23 cellular contexts compared by ENCODE assay signal in genomic region chr2:174824098-174824497, GRCh38. TPM values are rescaled to one million over a fixed set of nuclear protein-coding genes. Genes with fewer than 3 reads are reported as not detected.
"Had no signal": no experiment of that assay in that cellular context is flagged by ENCODE, and none has a peak within 500 bp of the region (broad histone marks: within the 10 kb centered on the region; RNA-seq: fewer than 3 reads in every experiment).

No MANE protein-coding gene starts in this region.

- H3K4me1 Mint-ChIP-seq: activated B cell treated with CpG ODN at 0.5 μM for 24 hours; activated CD4-positive, alpha-beta T cell treated with anti-CD3 and anti-CD28 coated beads, Interleukin-2, amount 10 ng/mL, durations not matched to agents 24 days and 14 days; immature natural killer cell; naive thymus-derived CD4-positive, alpha-beta T cell had no signal

- H3K4me3 ChIP-seq: body of pancreas, esophagus squamous epithelium, lung, pancreas, stomach, testis, upper lobe of right lung had no signal

- H3K27me3 Mint-ChIP-seq: activated B cell treated with CpG ODN at 0.5 μM for 24 hours; activated naive CD8-positive, alpha-beta T cell had no signal

- H3K4me3 Mint-ChIP-seq: activated B cell treated with CpG ODN at 0.5 μM for 24 hours; activated CD4-positive, alpha-beta T cell treated with anti-CD3 and anti-CD28 coated beads, Interleukin-2, amount 10 ng/mL, durations not matched to agents 24 days and 14 days; activated CD8-positive, alpha-beta T cell treated with anti-CD3 and anti-CD28 coated beads, Interleukin-2, amount 10 ng/mL, durations not matched to agents 7 days and 5 days; activated naive CD8-positive, alpha-beta T cell; immature natural killer cell; naive thymus-derived CD4-positive, alpha-beta T cell had no signal

- H3K27ac Mint-ChIP-seq: activated B cell treated with CpG ODN at 0.5 μM for 24 hours; activated CD4-positive, alpha-beta T cell treated with anti-CD3 and anti-CD28 coated beads, Interleukin-2, amount 10 ng/mL, durations not matched to agents 24 days and 14 days; activated CD8-positive, alpha-beta T cell treated with anti-CD3 and anti-CD28 coated beads, Interleukin-2, amount 10 ng/mL, durations not matched to agents 7 days and 5 days; activated naive CD8-positive, alpha-beta T cell; immature natural killer cell; naive thymus-derived CD4-positive, alpha-beta T cell had no signal

- ATAC-seq: activated CD8-positive, alpha-beta T cell treated with anti-CD3 and anti-CD28 coated beads, Interleukin-2, amount 10 ng/mL, durations not matched to agents 7 days and 5 days; body of pancreas; naive thymus-derived CD4-positive, alpha-beta T cell; pancreas; upper lobe of right lung had no signal

- H3K9me3 ChIP-seq: body of pancreas, esophagus squamous epithelium, pancreas, stomach, testis, upper lobe of right lung had no signal

- H3K27me3 ChIP-seq: body of pancreas, esophagus squamous epithelium, pancreas, stomach, testis, upper lobe of right lung had no signal

- H3K4me1 ChIP-seq: body of pancreas, pancreas, testis had no signal

- H3K9me3 Mint-ChIP-seq: activated B cell treated with CpG ODN at 0.5 μM for 24 hours; activated CD4-positive, alpha-beta T cell treated with anti-CD3 and anti-CD28 coated beads, Interleukin-2, amount 10 ng/mL, durations not matched to agents 24 days and 14 days had no signal

- H3K27ac ChIP-seq: body of pancreas, esophagus squamous epithelium, pancreas, stomach, testis, upper lobe of right lung had no signal

- H3K36me3 ChIP-seq: esophagus squamous epithelium, pancreas, upper lobe of right lung had no signal

- DNase-seq: activated B cell treated with CpG ODN at 0.5 μM for 24 hours; activated CD4-positive, alpha-beta T cell treated with anti-CD3 and anti-CD28 coated beads, Interleukin-2, amount 10 ng/mL, durations not matched to agents 24 days and 14 days; activated CD8-positive, alpha-beta memory T cell treated with anti-CD3 and anti-CD28 coated beads, Interleukin-2, amount 50 U/mL, for 4 hours; activated CD8-positive, alpha-beta T cell treated with anti-CD3 and anti-CD28 coated beads, Interleukin-2, amount 10 ng/mL, durations not matched to agents 7 days and 5 days; activated effector memory CD4-positive, alpha-beta T cell treated with anti-CD3 and anti-CD28 coated beads, Interleukin-2, amount 50 U/mL, for 16 hours; activated T-cell treated with anti-CD3 and anti-CD28 coated beads, Interleukin-2, amount 50 U/mL, for 48 hours; amygdala; body of pancreas; cortex of kidney; effector CD4-positive, alpha-beta T cell; esophagus squamous epithelium; foreskin fibroblast; head of caudate nucleus; immature natural killer cell; naive thymus-derived CD4-positive, alpha-beta T cell; pancreas; stimulated activated CD4-positive, alpha-beta T cell treated with anti-CD3 and anti-CD28 coated beads, Interleukin-1b, Interleukin-23, amount 100 ng/mL, for 48 hours; stomach; testis; upper lobe of right lung had no signal

RNA-seq across cellular contexts. Expression of gene CHRNA1, which starts 59.8 kb away (rescaled TPM):
- total RNA-seq: activated B cell treated with CpG ODN at 0.5 μM for 24 hours; activated CD4-positive, alpha-beta T cell treated with anti-CD3 and anti-CD28 coated beads, Interleukin-2, amount 10 ng/mL, durations not matched to agents 24 days and 14 days; activated CD8-positive, alpha-beta T cell treated with anti-CD3 and anti-CD28 coated beads, Interleukin-2, amount 10 ng/mL, durations not matched to agents 7 days and 5 days; body of pancreas; esophagus squamous epithelium; lung; naive thymus-derived CD4-positive, alpha-beta T cell; stomach; T-helper 1 cell treated with Interleukin-12 subunit alpha and Interleukin-12 subunit beta and Interleukin-4 antibody, amounts not matched to agents 30 ng/mL and 1 ng/mL, for 36 hours had no signal
